In the genomic region with DNA sequence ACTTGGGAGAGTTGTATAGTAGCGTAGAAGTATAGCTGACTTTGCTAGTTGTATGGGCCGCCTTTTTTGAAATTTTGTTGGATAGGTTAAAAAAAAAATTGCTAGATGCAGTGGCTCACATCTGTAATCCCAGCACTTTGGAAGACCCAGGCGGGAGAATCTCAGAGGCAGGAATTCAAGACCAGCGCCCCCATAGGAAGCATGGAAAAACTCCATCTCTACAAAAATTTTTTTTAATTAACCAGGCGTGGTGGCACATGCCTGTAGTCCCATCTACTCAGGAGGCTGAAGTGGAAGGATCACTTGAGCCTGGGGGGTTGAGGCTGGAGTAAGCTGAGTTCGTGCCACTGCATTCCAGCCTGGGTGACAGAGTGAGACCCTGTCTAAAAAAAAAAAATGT, we compare ENCODE assay signal across 22 cellular contexts. TPM values are rescaled to one million over a fixed set of nuclear protein-coding genes. Genes with fewer than 3 reads are reported as not detected.
DNase-seq lines count a peak whose midpoint lies in the region; ATAC-seq and TF ChIP-seq lines count a peak whose summit lies in the region.
"Had no signal": no experiment of that assay in that cellular context is flagged by ENCODE, and none has a peak within 500 bp of the region (broad histone marks: within the 10 kb centered on the region; RNA-seq: fewer than 3 reads in every experiment).

No MANE protein-coding gene starts in this region.

- H3K27me3 Mint-ChIP-seq in stimulated activated naive CD8-positive, alpha-beta T cell treated with anti-CD3 and anti-CD28 coated beads, Interleukin-15, amount 100 ng/mL, for 72 hours, result no peaks in the 10 kb centered on the region

- peak; percentile 23; the same call in 1 of the 2 replicates for TF ChIP-seq CTCF in A673 (conservative IDR thresholded peaks at IDR 0.05; ENCODE audit: low read depth, low read length)
- TF ChIP-seq CTCF in brain microvascular endothelial cell (IDR thresholded peaks at IDR 0.05; ENCODE audit: low read depth, low read length, missing control alignments), result peak; percentile 28
- no peak for TF ChIP-seq CTCF in GM20000 (IDR thresholded peaks at IDR 0.05; ENCODE audit: extremely low read depth, missing control alignments)

- H3K27ac ChIP-seq in A673 (ENCODE audit: low read depth, low read length, poor library complexity, severe bottlenecking), result no peak overlapping the region
- H3K27ac ChIP-seq in brain microvascular endothelial cell, result no peak overlapping the region
- H3K27ac ChIP-seq: breast epithelium, left ventricle myocardium inferior had no signal

- H3K27me3 ChIP-seq in A673 (replicated peaks; ENCODE audit: insufficient read depth, low read depth, low read length, poor library complexity) (no peaks in the 10 kb centered on the region), H7 (ENCODE audit: control insufficient read depth, insufficient read depth, low read length) (no peaks in the 10 kb centered on the region), brain microvascular endothelial cell (replicated peaks) (no peaks in the 10 kb centered on the region)
- H3K27me3 ChIP-seq: breast epithelium had no signal

- POLR2A ChIA-PET in A673 (lab: Charles Lee; ENCODE audit: low non-redundant PET), result no interaction called here

- intact Hi-C loops in A673 (cut with micrococcal nuclease; ENCODE audit: unreplicated experiment), result no loop called here

- no peak overlapping the region for H3K4me3 ChIP-seq in A673 (ENCODE audit: low read depth, low read length, poor library complexity, severe bottlenecking)
- no peak overlapping the region for H3K4me3 ChIP-seq in H7 (ENCODE audit: insufficient read depth, low read depth, low read length)
- no peak overlapping the region for H3K4me3 ChIP-seq in brain microvascular endothelial cell (ENCODE audit: low read depth, low read length)
- H3K4me3 ChIP-seq: breast epithelium, left ventricle myocardium inferior had no signal

- CTCF ChIA-PET in A673 (lab: Charles Lee), result no interaction called here

- no peaks in the 10 kb centered on the region for H3K9me3 Mint-ChIP-seq in stimulated activated naive CD8-positive, alpha-beta T cell treated with anti-CD3 and anti-CD28 coated beads, Interleukin-15, amount 100 ng/mL, for 72 hours
- H3K9me3 Mint-ChIP-seq: CD14-positive monocyte, HFFc6, nephron had no signal

- ATAC-seq in stimulated activated naive CD8-positive, alpha-beta T cell treated with anti-CD3 and anti-CD28 coated beads, Interleukin-15, amount 100 ng/mL, for 72 hours, result no peak

- in situ Hi-C loops in brain microvascular endothelial cell (cut with HindIII; ENCODE audit: low pct_ligation_motif_present, low sequenced_read_pairs), result no loop called here

- no peaks in the 10 kb centered on the region for H3K4me1 ChIP-seq in A673 (ENCODE audit: insufficient read depth, low read length, poor library complexity, severe bottlenecking)
- H3K4me1 ChIP-seq: breast epithelium, left ventricle myocardium inferior had no signal

- no peak overlapping the region for H3K4me3 Mint-ChIP-seq in stimulated activated naive CD8-positive, alpha-beta T cell treated with anti-CD3 and anti-CD28 coated beads, Interleukin-15, amount 100 ng/mL, for 72 hours
- H3K4me3 Mint-ChIP-seq: CD14-positive monocyte, HFFc6, nephron had no signal

- DNase-seq in A673 (ENCODE audit: low spot score) (peak; percentile 8), H7 (peak; percentile 5), brain microvascular endothelial cell (no peak), iPS-NIHi7 (ENCODE audit: extremely low spot score) (peak; percentile 13), GM20000 (ENCODE audit: low spot score) (no peak), AG20443 (ENCODE audit: low spot score) (no peak), epidermal melanocyte (ENCODE audit: insufficient read length, low spot score) (no peak)
- DNase-seq in stimulated activated naive CD8-positive, alpha-beta T cell treated with anti-CD3 and anti-CD28 coated beads, Interleukin-15, amount 100 ng/mL, for 72 hours, result no peak
- DNase-seq: activated CD4-positive, alpha-beta T cell treated with anti-CD3 and anti-CD28 coated beads, Interleukin-2, amount 50 U/mL, for 4 hours; activated effector memory CD4-positive, alpha-beta T cell treated with anti-CD3 and anti-CD28 coated beads, Interleukin-2, amount 50 U/mL, for 16 hours; cortex of kidney; head of caudate nucleus; HFFc6; left ventricle myocardium inferior; NCI-H1048; NCI-H2029; NCI-H446; posterior cingulate gyrus; substantia nigra had no signal

- no peak overlapping the region for H3K27ac Mint-ChIP-seq in stimulated activated naive CD8-positive, alpha-beta T cell treated with anti-CD3 and anti-CD28 coated beads, Interleukin-15, amount 100 ng/mL, for 72 hours
- H3K27ac Mint-ChIP-seq: CD14-positive monocyte, HFFc6, nephron had no signal

- peaks cover 6% of the 10 kb centered on the region for H3K4me1 Mint-ChIP-seq in stimulated activated naive CD8-positive, alpha-beta T cell treated with anti-CD3 and anti-CD28 coated beads, Interleukin-15, amount 100 ng/mL, for 72 hours
- H3K4me1 Mint-ChIP-seq: CD14-positive monocyte, nephron had no signal

- no peaks in the 10 kb centered on the region for H3K9me3 ChIP-seq in A673 (ENCODE audit: low read depth, low read length, poor library complexity, severe bottlenecking)
- H3K9me3 ChIP-seq: breast epithelium, left ventricle myocardium inferior had no signal

- H3K36me3 ChIP-seq in A673 (ENCODE audit: insufficient read depth, low read length, poor library complexity, severe bottlenecking) (peaks cover 39% of the 10 kb centered on the region), H7 (replicated peaks; ENCODE audit: control insufficient read depth, insufficient read depth, low read length) (peaks cover 2% of the 10 kb centered on the region), brain microvascular endothelial cell (replicated peaks) (peaks cover 28% of the 10 kb centered on the region)

- BruUV-seq in A673 (replicated peaks; lab: Mats Ljungman, UMichigan), result no TSS peak

RNA-seq across cellular contexts. Expression of a gene that starts 59.2 kb away (rescaled TPM):
- 26.4 and 26.5 TPM in 2 replicates for total RNA-seq in A673 (2021)
- 11.1 and 25.9 TPM in 2 replicates for total RNA-seq in H7 (2014; rRNA removed; shearing (Covaris generic))

Comparison
In these comparisons a context has a peak if more than half of its experiments do, and no peak if none do; other contexts are left out.
1. DNase-seq: peak in A673 (single experiment), H7 (single experiment) and iPS-NIHi7 (single experiment); none in brain microvascular endothelial cell (single experiment), GM20000 (single experiment), AG20443 (single experiment), stimulated activated naive CD8-positive, alpha-beta T cell treated with anti-CD3 and anti-CD28 coated beads, Interleukin-15, amount 100 ng/mL, for 72 hours (0 of 2) and epidermal melanocyte (single experiment).